Comparison of ENCODE assay signal across 8 cellular contexts in the genomic region with DNA sequence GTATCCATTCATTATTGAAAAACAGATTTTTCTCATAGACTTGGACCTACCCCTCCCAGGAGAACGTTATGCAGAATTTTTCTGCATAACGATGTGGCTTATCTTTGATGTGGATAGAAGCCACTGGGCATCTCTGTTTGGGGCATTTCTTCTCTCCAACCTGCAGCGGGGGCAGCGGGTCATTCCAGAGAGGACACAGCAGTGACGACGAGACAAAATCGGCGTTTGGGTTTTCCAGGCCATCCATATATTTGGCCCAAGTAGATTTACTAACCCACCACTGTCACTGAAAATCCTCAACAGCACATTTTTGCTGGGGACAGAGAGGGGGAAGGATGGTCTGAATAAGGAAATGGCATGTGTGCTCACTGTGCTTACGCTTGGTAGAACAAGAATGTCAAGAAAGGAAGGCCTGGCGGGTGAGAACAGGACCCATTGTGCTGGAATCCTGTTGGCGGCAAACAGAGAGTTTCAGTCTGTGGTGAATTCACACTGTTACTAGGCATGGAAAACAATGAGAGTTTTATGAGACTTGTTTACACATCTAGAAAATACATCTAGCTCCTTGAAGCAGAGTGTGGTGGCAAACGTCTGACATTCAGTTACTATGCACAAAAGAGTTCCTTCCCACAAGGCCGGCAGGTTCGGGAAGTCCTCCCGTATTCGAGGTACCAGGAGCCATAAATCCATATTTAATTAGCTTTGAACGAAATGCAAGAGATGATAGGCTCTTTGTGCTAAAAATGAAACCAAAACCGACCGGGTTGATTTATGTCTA.
DNase-seq lines count a peak whose midpoint lies in the region; TF ChIP-seq lines count a peak whose summit lies in the region.

No MANE protein-coding gene starts in this region.

- peaks cover 2% of the 10 kb centered on the region for H3K9me3 Mint-ChIP-seq in glutamatergic neuron (ENCODE audit: unreplicated experiment)

- H3K27ac Mint-ChIP-seq in glutamatergic neuron (ENCODE audit: unreplicated experiment) = no peak overlapping the region

- H3K27ac ChIP-seq in VCaP = peak overlapping the region; percentile 86

- peaks cover 21% of the 10 kb centered on the region for H3K4me1 Mint-ChIP-seq in glutamatergic neuron (ENCODE audit: low read depth, unreplicated experiment)

- H3K27me3 Mint-ChIP-seq in glutamatergic neuron (ENCODE audit: unreplicated experiment) = peaks cover 2% of the 10 kb centered on the region

- H3K4me3 Mint-ChIP-seq in glutamatergic neuron (ENCODE audit: unreplicated experiment) = no peak overlapping the region

- DNase-seq in EL = peak; percentile 6
- peak; percentile 92 for DNase-seq in globus pallidus (ENCODE audit: low spot score)
- peak; percentile 97 for DNase-seq in renal cortical epithelial cell (ENCODE audit: low read depth)
- no peak for DNase-seq in GDM1 (lab: John Stamatoyannopoulos, UW)
- no peak for DNase-seq in glutamatergic neuron
- no peak for DNase-seq in NCI-H187 treated with DMSO at 0.1 percent for 48 hours (lab: John Stamatoyannopoulos, UW)
- DNase-seq in NCI-H2227 (lab: John Stamatoyannopoulos, UW; ENCODE audit: unreplicated experiment) = no peak

- no peak for TF ChIP-seq CTCF in VCaP (conservative IDR thresholded peaks at IDR 0.05)
- TF ChIP-seq CTCF in glutamatergic neuron (IDR thresholded peaks at IDR 0.05; ENCODE audit: partially characterized antibody, unreplicated experiment) = no peak

- H3K36me3 Mint-ChIP-seq in glutamatergic neuron (ENCODE audit: unreplicated experiment) = no peaks in the 10 kb centered on the region

Comparison
In these comparisons a context has a peak if more than half of its experiments do, and no peak if none do; other contexts are left out.
1. DNase-seq: peak in EL (single experiment), globus pallidus (single experiment) and renal cortical epithelial cell (single experiment); none in GDM1 (single experiment), glutamatergic neuron (single experiment), NCI-H187 treated with DMSO at 0.1 percent for 48 hours (single experiment) and NCI-H2227 (single experiment).